8 cellular contexts compared by ENCODE assay signal in the genomic region with DNA sequence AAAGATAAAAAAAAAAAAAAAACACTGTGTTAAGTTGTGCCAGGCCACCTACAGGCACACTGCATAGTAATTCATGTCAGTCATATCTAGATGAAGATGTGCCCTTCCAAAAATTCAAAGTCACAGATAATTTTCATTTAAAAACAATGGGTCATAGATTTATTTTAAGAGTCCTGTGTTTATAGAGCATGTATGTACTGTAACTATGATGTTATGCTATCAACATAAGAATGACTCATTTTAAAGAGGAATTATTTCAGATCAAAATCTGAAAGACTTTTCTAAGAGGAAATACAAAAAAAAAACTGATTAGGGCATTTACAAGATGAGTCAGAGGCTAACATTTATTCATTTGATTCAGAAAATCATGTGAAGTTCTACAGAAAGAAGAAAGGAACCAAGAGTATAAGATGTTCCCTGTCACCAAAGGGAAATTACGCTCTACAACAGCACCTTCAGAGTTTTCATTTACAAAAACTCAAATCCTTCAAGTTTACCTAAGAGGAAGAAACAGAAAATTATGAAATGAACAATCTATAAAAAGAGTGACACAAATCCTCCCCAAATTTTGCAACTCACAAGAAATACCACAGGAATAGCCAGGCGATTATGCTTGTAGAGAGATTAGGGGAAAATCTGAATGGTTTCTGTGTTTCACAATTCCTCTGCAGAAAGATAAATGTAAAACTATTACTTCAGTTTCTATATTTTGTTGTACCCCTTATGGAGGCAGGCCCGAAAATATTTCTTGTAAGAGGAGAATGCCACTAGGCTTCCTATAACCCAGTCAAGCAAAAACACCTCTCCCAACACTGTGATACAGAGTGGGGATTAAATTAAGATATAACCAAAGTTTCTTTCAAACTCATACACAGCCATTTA. TPM values are rescaled to one million over a fixed set of nuclear protein-coding genes. Genes with fewer than 3 reads are reported as not detected.
A peak's percentile ranks its signal among the peaks of the same experiment; 100 is the strongest.
DNase-seq lines count a peak whose midpoint lies in the region; ATAC-seq and TF ChIP-seq lines count a peak whose summit lies in the region.

No MANE protein-coding gene starts in this region.

- no peak overlapping the region for H3K27ac Mint-ChIP-seq in activated naive CD4-positive, alpha-beta T cell treated with anti-CD3 and anti-CD28 coated beads, Interleukin-2, amount 50 U/mL, for 24 hours

- no peak for ATAC-seq in GM18858 (IDR thresholded peaks at IDR 0.05; ENCODE audit: unreplicated experiment)

- no peak for DNase-seq in activated naive CD4-positive, alpha-beta T cell treated with Interleukin-2 at 50 U/mL for 16 hours
- DNase-seq in SIG-M5 treated with dmso at 0.1 percent for 504 hours (lab: John Stamatoyannopoulos, UW; ENCODE audit: unreplicated experiment) (peak; percentile 97), erythroblast (lab: John Stamatoyannopoulos, UW) (peak; percentile 36 to 37), renal cortical epithelial cell (ENCODE audit: low read depth) (peak; percentile 69), KG1 (lab: John Stamatoyannopoulos, UW) (no peak)
- DNase-seq in stimulated activated naive CD4-positive, alpha-beta T cell (lab: John Stamatoyannopoulos, UW), result no peak

- peaks cover 8% of the 10 kb centered on the region for H3K36me3 Mint-ChIP-seq in activated naive CD4-positive, alpha-beta T cell treated with anti-CD3 and anti-CD28 coated beads, Interleukin-2, amount 50 U/mL, for 24 hours

- H3K4me1 Mint-ChIP-seq in activated naive CD4-positive, alpha-beta T cell treated with anti-CD3 and anti-CD28 coated beads, Interleukin-2, amount 50 U/mL, for 24 hours, result peaks cover 24% of the 10 kb centered on the region

- H3K4me3 Mint-ChIP-seq in activated naive CD4-positive, alpha-beta T cell treated with anti-CD3 and anti-CD28 coated beads, Interleukin-2, amount 50 U/mL, for 24 hours, result peak overlapping the region; percentile 63

- no peaks in the 10 kb centered on the region for H3K27me3 Mint-ChIP-seq in activated naive CD4-positive, alpha-beta T cell treated with anti-CD3 and anti-CD28 coated beads, Interleukin-2, amount 50 U/mL, for 24 hours

- no peak for TF ChIP-seq POLR2A in erythroblast (IDR thresholded peaks at IDR 0.05; ENCODE audit: low read length)

- no peaks in the 10 kb centered on the region for H3K9me3 Mint-ChIP-seq in activated naive CD4-positive, alpha-beta T cell treated with anti-CD3 and anti-CD28 coated beads, Interleukin-2, amount 50 U/mL, for 24 hours

RNA-seq across cellular contexts. Expression of gene TP53BP2, which starts 13.8 kb away (rescaled TPM):
- total RNA-seq in renal cortical epithelial cell, result 118 and 148 TPM in 2 replicates

Comparison
In these comparisons a context has a peak if more than half of its experiments do, and no peak if none do; other contexts are left out.
1. DNase-seq: peak in SIG-M5 treated with dmso at 0.1 percent for 504 hours (single experiment), erythroblast (2 of 2) and renal cortical epithelial cell (single experiment); none in activated naive CD4-positive, alpha-beta T cell treated with Interleukin-2 at 50 U/mL for 16 hours (single experiment), KG1 (single experiment) and stimulated activated naive CD4-positive, alpha-beta T cell (0 of 6).